20 cellular contexts compared by ENCODE assay signal in genomic region chrX:138034136-138034535, GRCh38.
DNase-seq lines count a peak whose midpoint lies in the region; ATAC-seq and TF ChIP-seq lines count a peak whose summit lies in the region.
"Had no signal": no experiment of that assay in that cellular context is flagged by ENCODE, and none has a peak within 500 bp of the region (broad histone marks: within the 10 kb centered on the region; RNA-seq: fewer than 3 reads in every experiment).

No MANE protein-coding gene starts in this region.

- H3K36me3 ChIP-seq in BE2C = no peaks in the 10 kb centered on the region
- no peaks in the 10 kb centered on the region for H3K36me3 ChIP-seq in OCI-LY3 (replicated peaks; ENCODE audit: low read depth, low read length)
- no peaks in the 10 kb centered on the region for H3K36me3 ChIP-seq in CD8-positive, alpha-beta T cell (ENCODE audit: insufficient read depth, low read length)
- H3K36me3 ChIP-seq: esophagus squamous epithelium, heart right ventricle, upper lobe of right lung had no signal

- no peak overlapping the region for H3K23ac ChIP-seq in H9 (ENCODE audit: insufficient read length, low read depth, low read length)

- DNase-seq in BE2C (no peak), H9 (no peak), iris pigment epithelial cell (ENCODE audit: low read depth) (peak; percentile 1), nucleus accumbens (lab: John Stamatoyannopoulos, UW) (no peak), activated gamma-delta T cell treated with Interleukin-2 at 50 U/mL for 16 hours (no peak), OCI-M2 (lab: John Stamatoyannopoulos, UW; ENCODE audit: unreplicated experiment) (no peak)
- DNase-seq in CD8-positive, alpha-beta T cell = no peak
- DNase-seq: activated CD4-positive, alpha-beta T cell treated with anti-CD3 and anti-CD28 coated beads, Interleukin-2, amount 50 U/mL, for 1 hour; C1 segment of cervical spinal cord; esophagus squamous epithelium; heart right ventricle; left colon; naive B cell; NCI-H187 treated with DMSO at 0.1 percent for 48 hours; right cardiac atrium; stimulated activated CD4-positive, alpha-beta T cell treated with anti-CD3 and anti-CD28 coated beads, Interleukin-4, amount 100 ng/mL, for 1 hour; upper lobe of right lung had no signal

- intact Hi-C loops in CD8-positive, alpha-beta T cell (cut with DNase I, micrococcal nuclease) = no loop called here

- H3K9me3 ChIP-seq in BE2C (no peaks in the 10 kb centered on the region), H9 (ENCODE audit: control insufficient read depth, low read depth, low read length) (no peaks in the 10 kb centered on the region), OCI-LY3 (ENCODE audit: insufficient read depth, low read length) (no peaks in the 10 kb centered on the region)
- H3K9me3 ChIP-seq in CD8-positive, alpha-beta T cell (ENCODE audit: low read length) = no peaks in the 10 kb centered on the region
- H3K9me3 ChIP-seq: esophagus squamous epithelium, heart right ventricle, upper lobe of right lung had no signal

- H3K36me3 Mint-ChIP-seq in H9 (ENCODE audit: insufficient read depth in 1 of 3, low read depth in 3 of 3) = peaks cover 0 to 2% (median 0%) of the 10 kb centered on the region in 3 experiments; a peak in 1 of 7 replicates
- H3K36me3 Mint-ChIP-seq in CD8-positive, alpha-beta T cell = no peaks in the 10 kb centered on the region
- H3K36me3 Mint-ChIP-seq: IgD-negative memory B cell, naive B cell had no signal

- H3K79me1 ChIP-seq in H9 (ENCODE audit: insufficient read depth, low read depth, low read length, poor library complexity, severe bottlenecking) = no peaks in the 10 kb centered on the region

- POLR2A ChIA-PET in CD8-positive, alpha-beta T cell (lab: Charles Lee) = no interaction called here

- H3K23me2 ChIP-seq in H9 (ENCODE audit: insufficient read length, low read depth, low read length, poor library complexity, severe bottlenecking) = no peaks in the 10 kb centered on the region

- H2AFZ ChIP-seq in H9 (ENCODE audit: low read length) (no peak overlapping the region), OCI-LY3 (ENCODE audit: low read depth, low read length) (no peak overlapping the region)

- no peak for ATAC-seq in CD8-positive, alpha-beta T cell
- ATAC-seq: activated T-helper 17 cell treated with anti-CD3 and anti-CD28 coated beads, Interleukin-2, amount 50 U/mL, for 72 hours; heart right ventricle; left colon; right cardiac atrium; upper lobe of right lung had no signal

- no peak overlapping the region for H4K5ac ChIP-seq in H9 (ENCODE audit: insufficient read length, low read depth, low read length)

- H2BK20ac ChIP-seq in H9 (ENCODE audit: low read depth, low read length, poor library complexity, severe bottlenecking) = no peak overlapping the region

- no peak overlapping the region for H2BK15ac ChIP-seq in H9 (ENCODE audit: low read depth, low read length)

- no peaks in the 10 kb centered on the region for H3K27me3 ChIP-seq in BE2C
- H3K27me3 ChIP-seq in H9 (ENCODE audit: insufficient read depth, low read length) = no peaks in the 10 kb centered on the region
- no peaks in the 10 kb centered on the region for H3K27me3 ChIP-seq in OCI-LY3 (ENCODE audit: low read depth, low read length)
- no peaks in the 10 kb centered on the region for H3K27me3 ChIP-seq in CD8-positive, alpha-beta T cell (ENCODE audit: insufficient read depth, low read length)
- H3K27me3 ChIP-seq: upper lobe of right lung had no signal

- H3K4me1 ChIP-seq in BE2C (no peaks in the 10 kb centered on the region), H9 (ENCODE audit: insufficient read depth, low read length) (no peaks in the 10 kb centered on the region; the same call in 1 of the 2 replicates), OCI-LY3 (ENCODE audit: low read length) (no peaks in the 10 kb centered on the region)
- H3K4me1 ChIP-seq in CD8-positive, alpha-beta T cell (ENCODE audit: insufficient read depth, low read length) = no peaks in the 10 kb centered on the region
- H3K4me1 ChIP-seq: esophagus squamous epithelium, heart right ventricle, upper lobe of right lung had no signal

- H4K20me1 ChIP-seq in H9 (ENCODE audit: control insufficient read depth, insufficient read depth, insufficient read length) (no peaks in the 10 kb centered on the region), OCI-LY3 (ENCODE audit: insufficient read depth, low read length) (no peaks in the 10 kb centered on the region)

- H3K9ac ChIP-seq in H9 (ENCODE audit: extremely low read depth, insufficient read length, low read length) = no peak overlapping the region
- H3K9ac ChIP-seq in OCI-LY3 (ENCODE audit: low read length) = no peak overlapping the region

- H3K14ac ChIP-seq in H9 (ENCODE audit: insufficient read depth, low read length) = no peak overlapping the region

- no peak overlapping the region for H2AK5ac ChIP-seq in H9 (ENCODE audit: insufficient read length, low read length)

- CTCF ChIA-PET in CD8-positive, alpha-beta T cell (lab: Charles Lee) = no interaction called here

- no peak overlapping the region for H3K18ac ChIP-seq in H9 (ENCODE audit: insufficient read length, low read depth, low read length)

- peaks cover 2 to 39% of the 10 kb centered on the region in 2 experiments; a peak in 3 of 5 replicates for H3K9me3 Mint-ChIP-seq in H9
- H3K9me3 Mint-ChIP-seq in CD8-positive, alpha-beta T cell = no peaks in the 10 kb centered on the region
- H3K9me3 Mint-ChIP-seq: activated T-helper 17 cell treated with anti-CD3 and anti-CD28 coated beads, Interleukin-2, amount 50 U/mL, for 72 hours; IgD-negative memory B cell had no signal

- peak; percentile 24; the same call in 1 of the 2 replicates for TF ChIP-seq CTCF in BE2C (IDR thresholded peaks at IDR 0.05; ENCODE audit: low read depth, low read length)
- peak; percentile 59 for TF ChIP-seq CTCF in H9 (conservative IDR thresholded peaks at IDR 0.05)
- peak; percentile 29 for TF ChIP-seq CTCF in OCI-LY3 (IDR thresholded peaks at IDR 0.05; ENCODE audit: low read depth, low read length)
- TF ChIP-seq CTCF in CD8-positive, alpha-beta T cell (IDR thresholded peaks at IDR 0.05) = no peak

- peaks cover 0 to 6% of the 10 kb centered on the region in 2 experiments; a peak in 2 of 4 replicates for H3K4me1 Mint-ChIP-seq in H9
- H3K4me1 Mint-ChIP-seq in CD8-positive, alpha-beta T cell (ENCODE audit: low read depth) = no peaks in the 10 kb centered on the region
- H3K4me1 Mint-ChIP-seq: activated T-helper 17 cell treated with anti-CD3 and anti-CD28 coated beads, Interleukin-2, amount 50 U/mL, for 72 hours; naive B cell had no signal

- no peak overlapping the region for H3K4me3 ChIP-seq in BE2C (ENCODE audit: low read depth, low read length)
- H3K4me3 ChIP-seq in OCI-LY3 (ENCODE audit: low read length) = no peak overlapping the region
- H3K4me3 ChIP-seq in CD8-positive, alpha-beta T cell (ENCODE audit: low read depth, low read length) = no peak overlapping the region
- H3K4me3 ChIP-seq: esophagus squamous epithelium, heart right ventricle, upper lobe of right lung had no signal

- no peak overlapping the region for H3T11ph ChIP-seq in H9 (ENCODE audit: low read length)

- H3K4me2 ChIP-seq in H9 (ENCODE audit: insufficient read depth, insufficient read length, low read length) (no peak overlapping the region), OCI-LY3 (ENCODE audit: low read length) (no peak overlapping the region)

- no peak overlapping the region for H4K8ac ChIP-seq in H9 (replicated peaks; ENCODE audit: insufficient read length, low read depth, low read length)

- no peak overlapping the region for H2BK120ac ChIP-seq in H9 (ENCODE audit: low read depth, low read length, poor library complexity, severe bottlenecking)

- H2BK12ac ChIP-seq in H9 (ENCODE audit: insufficient read length, low read depth, low read length) = no peak overlapping the region

- no peak overlapping the region for H3K27ac Mint-ChIP-seq in H9
- no peak overlapping the region for H3K27ac Mint-ChIP-seq in CD8-positive, alpha-beta T cell
- H3K27ac Mint-ChIP-seq: activated T-helper 17 cell treated with anti-CD3 and anti-CD28 coated beads, Interleukin-2, amount 50 U/mL, for 72 hours; IgD-negative memory B cell; naive B cell had no signal

- no peak overlapping the region for H2BK5ac ChIP-seq in H9 (ENCODE audit: insufficient read length, low read length)

- H3K27ac ChIP-seq in H9 (ENCODE audit: insufficient read length, low read depth, low read length) = no peak overlapping the region
- no peak overlapping the region for H3K27ac ChIP-seq in OCI-LY3 (ENCODE audit: low read length)
- H3K27ac ChIP-seq in CD8-positive, alpha-beta T cell (ENCODE audit: low read depth, low read length) = no peak overlapping the region
- H3K27ac ChIP-seq: esophagus squamous epithelium, heart right ventricle, upper lobe of right lung had no signal

- no peaks in the 10 kb centered on the region; the same call in 1 of the 2 replicates for H3K27me3 Mint-ChIP-seq in H9 (ENCODE audit: low read depth)
- no peaks in the 10 kb centered on the region for H3K27me3 Mint-ChIP-seq in CD8-positive, alpha-beta T cell (ENCODE audit: low read depth)
- H3K27me3 Mint-ChIP-seq: activated T-helper 17 cell treated with anti-CD3 and anti-CD28 coated beads, Interleukin-2, amount 50 U/mL, for 72 hours had no signal

- H3K4ac ChIP-seq in H9 (ENCODE audit: low read depth, low read length) = no peak overlapping the region

- H3K4me3 Mint-ChIP-seq in H9 = no peak overlapping the region
- H3K4me3 Mint-ChIP-seq in CD8-positive, alpha-beta T cell = no peak overlapping the region
- H3K4me3 Mint-ChIP-seq: activated T-helper 17 cell treated with anti-CD3 and anti-CD28 coated beads, Interleukin-2, amount 50 U/mL, for 72 hours; IgD-negative memory B cell; naive B cell had no signal

- no CpG with 5 or more reads among the region's 1 CpG for WGBS in H9 (ENCODE audit: extremely low coverage, insufficient read length, low lambda C conversion rate)

- H3K56ac ChIP-seq in H9 (ENCODE audit: insufficient read length, low read depth, low read length) = no peak overlapping the region

- H4K91ac ChIP-seq in H9 (ENCODE audit: insufficient read length, low read depth, low read length) = no peak overlapping the region

- H3K79me2 ChIP-seq in H9 (ENCODE audit: insufficient read depth, low read length) = no peaks in the 10 kb centered on the region
- no peaks in the 10 kb centered on the region for H3K79me2 ChIP-seq in OCI-LY3 (ENCODE audit: low read length)
